Comparison of ENCODE assay signal across 16 cellular contexts in the genomic region with DNA sequence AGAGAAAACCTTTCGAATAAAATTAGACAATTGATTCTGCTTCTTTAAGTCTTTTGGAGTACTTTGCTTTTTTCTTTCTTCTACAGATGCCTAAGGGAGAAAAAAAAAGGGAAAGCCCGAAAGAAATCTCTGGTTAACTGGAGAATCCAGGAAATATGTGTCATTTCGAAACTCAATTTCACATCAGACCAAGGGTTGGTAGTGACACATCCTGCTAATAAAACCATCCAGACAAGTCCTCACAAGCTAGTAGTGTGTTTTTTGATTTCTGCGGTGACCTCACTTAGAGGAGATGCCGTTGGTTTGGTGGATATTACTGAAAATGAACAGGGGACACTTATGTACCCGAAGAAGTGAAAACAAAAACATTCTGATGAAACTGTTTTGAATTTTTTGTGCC.
DNase-seq lines count a peak whose midpoint lies in the region; ATAC-seq, FAIRE-seq and TF ChIP-seq lines count a peak whose summit lies in the region.
"Had no signal": no experiment of that assay in that cellular context is flagged by ENCODE, and none has a peak within 500 bp of the region (broad histone marks: within the 10 kb centered on the region; RNA-seq: fewer than 3 reads in every experiment).

No MANE protein-coding gene starts in this region.

- intact Hi-C loops in mammary epithelial cell (cut with micrococcal nuclease): loop anchor here (1.0 to 5.0 kb wide), 4 partner anchors 48 to 271 kb away; no protein-coding TSS in a partner anchor

- dilution Hi-C loops in mammary epithelial cell (cut with HindIII; ENCODE audit: low sequenced_read_pairs): loop anchor here (5.0 kb wide), 1 partner anchor 846 kb away; the partner anchor contains the start of gene ADAMTS1
- dilution Hi-C loops in keratinocyte (cut with MboI; ENCODE audit: extremely low pct_ligation_motif_present, low sequenced_read_pairs): no loop called here

- H4K20me1 ChIP-seq in mammary epithelial cell (ENCODE audit: insufficient read depth, low read length) (no peaks in the 10 kb centered on the region), keratinocyte (ENCODE audit: control insufficient read depth, extremely low read depth, insufficient read depth, low read length) (no peaks in the 10 kb centered on the region)

- H3K27ac ChIP-seq in mammary epithelial cell (ENCODE audit: insufficient read depth, low read depth, low read length) (peak overlapping the region; percentile 98), keratinocyte (ENCODE audit: control insufficient read depth, insufficient read depth, low read length) (peak overlapping the region; percentile 94)

- H3K9me1 ChIP-seq in keratinocyte (ENCODE audit: control insufficient read depth, extremely low read depth, insufficient read depth, low read length): no peaks in the 10 kb centered on the region

- H3K9ac ChIP-seq in mammary epithelial cell (ENCODE audit: insufficient read depth, low read length) (peak overlapping the region; percentile 75), keratinocyte (ENCODE audit: control insufficient read depth, extremely low read depth, insufficient read depth, low read length) (peak overlapping the region; percentile 67)

- no peak overlapping the region for H3K27ac Mint-ChIP-seq in stimulated activated naive CD8-positive, alpha-beta T cell treated with anti-CD3 and anti-CD28 coated beads, Interleukin-15, amount 100 ng/mL, for 72 hours
- H3K27ac Mint-ChIP-seq: activated naive CD8-positive, alpha-beta T cell treated with anti-CD3 and anti-CD28 coated beads for 36 hours had no signal

- in situ Hi-C loops in mammary epithelial cell (cut with MboI; ENCODE audit: low sequenced_read_pairs in 2 of 2): loop anchor here in 1 of 2 donors (10.0 kb wide), 1 partner anchor 129 kb away; no protein-coding TSS in a partner anchor

- H3K27me3 ChIP-seq in mammary epithelial cell (ENCODE audit: insufficient read depth, low read length) (no peaks in the 10 kb centered on the region), keratinocyte (ENCODE audit: control insufficient read depth, extremely low read depth, insufficient read depth, low read length) (no peaks in the 10 kb centered on the region)

- TF ChIP-seq CTCF in AG09319 (IDR thresholded peaks at IDR 0.05; ENCODE audit: low read depth, low read length) (no peak), mammary epithelial cell (conservative IDR thresholded peaks at IDR 0.05 in 1 of 2, IDR thresholded peaks at IDR 0.05 in 1 of 2; ENCODE audit: extremely low read depth in 1 of 2, insufficient read depth in 1 of 2, low read depth in 1 of 2, low read length in 2 of 2) (no peak), keratinocyte (optimal IDR thresholded peaks at IDR 0.05 in 1 of 3, IDR thresholded peaks at IDR 0.05 in 1 of 3, conservative IDR thresholded peaks at IDR 0.05 in 1 of 3; ENCODE audit: extremely low read depth in 1 of 3, insufficient read depth in 2 of 3, low read length in 3 of 3) (no peak)

- H3K4me1 Mint-ChIP-seq in stimulated activated naive CD8-positive, alpha-beta T cell treated with anti-CD3 and anti-CD28 coated beads, Interleukin-15, amount 100 ng/mL, for 72 hours: no peaks in the 10 kb centered on the region
- H3K4me1 Mint-ChIP-seq: activated naive CD8-positive, alpha-beta T cell treated with anti-CD3 and anti-CD28 coated beads for 36 hours had no signal

- H3K36me3 ChIP-seq in mammary epithelial cell (ENCODE audit: insufficient read depth, low read length): no peaks in the 10 kb centered on the region
- H3K36me3 ChIP-seq in keratinocyte (ENCODE audit: control insufficient read depth in 2 of 2, extremely low read depth in 1 of 2, insufficient read depth in 2 of 2, low read length in 2 of 2): no peaks in the 10 kb centered on the region
- H3K36me3 ChIP-seq: HAP-1 had no signal

- H3K9me3 ChIP-seq in mammary epithelial cell (replicated peaks; ENCODE audit: insufficient read depth, low read length) (peaks cover 2% of the 10 kb centered on the region), keratinocyte (ENCODE audit: control insufficient read depth, low read depth, low read length) (peaks cover 2% of the 10 kb centered on the region)
- H3K9me3 ChIP-seq: HAP-1 had no signal

- H3K4me3 Mint-ChIP-seq in stimulated activated naive CD8-positive, alpha-beta T cell treated with anti-CD3 and anti-CD28 coated beads, Interleukin-15, amount 100 ng/mL, for 72 hours: no peak overlapping the region
- H3K4me3 Mint-ChIP-seq: activated naive CD8-positive, alpha-beta T cell treated with anti-CD3 and anti-CD28 coated beads for 36 hours had no signal

- FAIRE-seq in keratinocyte (lab: Jason Lieb, UNC): peak; percentile 95
- FAIRE-seq: GM18507 had no signal

- CTCF ChIA-PET in mammary epithelial cell (lab: Charles Lee; ENCODE audit: low non-redundant PET): no interaction called here

- no TSS peak for BruUV-seq in mammary epithelial cell (replicated peaks; lab: Mats Ljungman, UMichigan)

- peak overlapping the region; percentile 72 for H3K4me2 ChIP-seq in mammary epithelial cell (ENCODE audit: insufficient read depth, low read depth, low read length)
- H3K4me2 ChIP-seq in keratinocyte (ENCODE audit: control insufficient read depth, extremely low read depth, insufficient read depth, low read depth, low read length): peak overlapping the region; percentile 78

- H3K4me3 ChIP-seq in mammary epithelial cell (replicated peaks in 1 of 3; ENCODE audit: insufficient read depth in 1 of 3, low read depth in 2 of 3, low read length in 3 of 3): no peak overlapping the region
- peak overlapping the region in 2 of 3 experiments; percentile 25 to 27 for H3K4me3 ChIP-seq in keratinocyte (ENCODE audit: control insufficient read depth in 2 of 3, extremely low read depth in 1 of 3, insufficient read depth in 2 of 3, low read depth in 1 of 3, low read length in 3 of 3)
- H3K4me3 ChIP-seq: HAP-1 had no signal

- ATAC-seq in stimulated activated naive CD8-positive, alpha-beta T cell treated with anti-CD3 and anti-CD28 coated beads, Interleukin-15, amount 100 ng/mL, for 72 hours: no peak
- ATAC-seq in HG03442 (IDR thresholded peaks at IDR 0.05; ENCODE audit: unreplicated experiment): no peak
- ATAC-seq: left colon had no signal

- no peaks in the 10 kb centered on the region for H3K27me3 Mint-ChIP-seq in stimulated activated naive CD8-positive, alpha-beta T cell treated with anti-CD3 and anti-CD28 coated beads, Interleukin-15, amount 100 ng/mL, for 72 hours

- peak overlapping the region; percentile 57 for H2AFZ ChIP-seq in mammary epithelial cell (ENCODE audit: low read depth, low read length)
- H2AFZ ChIP-seq in keratinocyte (ENCODE audit: control insufficient read depth, low read length): peak overlapping the region; percentile 62

- DNase-seq in AG09319 (ENCODE audit: extremely low read depth, low read depth) (peak; percentile 12), LHCN-M2 (ENCODE audit: low read depth) (peak; percentile 94), mammary epithelial cell (peak; percentile 98), keratinocyte (ENCODE audit: low read depth, low spot score) (peak; percentile 68), NCI-H1105 treated with DMSO at 0.1 percent for 48 hours (lab: John Stamatoyannopoulos, UW) (no peak)
- no peak for DNase-seq in stimulated activated naive CD8-positive, alpha-beta T cell treated with anti-CD3 and anti-CD28 coated beads, Interleukin-15, amount 100 ng/mL, for 72 hours
- DNase-seq in effector CD4-positive, alpha-beta T cell: no peak
- DNase-seq: activated CD8-positive, alpha-beta memory T cell treated with anti-CD3 and anti-CD28 coated beads, Interleukin-2, amount 50 U/mL, for 48 hours; activated naive CD8-positive, alpha-beta T cell treated with anti-CD3 and anti-CD28 coated beads for 36 hours; C1 segment of cervical spinal cord; cortex of kidney; left colon; stimulated activated CD4-positive, alpha-beta T cell treated with anti-CD3 and anti-CD28 coated beads, Interleukin-4, amount 100 ng/mL, for 1 hour had no signal

- H3K4me1 ChIP-seq in mammary epithelial cell (ENCODE audit: insufficient read depth, low read length) (peaks cover 18% of the 10 kb centered on the region), keratinocyte (ENCODE audit: control insufficient read depth, extremely low read depth, insufficient read depth, low read length) (peaks cover 9% of the 10 kb centered on the region)
- H3K4me1 ChIP-seq: HAP-1 had no signal

- WGBS in mammary epithelial cell (ENCODE audit: low coverage, missing lambda C conversion rate): 2% methylated on average over 6 of the region's 6 CpGs

- H3K79me2 ChIP-seq in mammary epithelial cell (ENCODE audit: insufficient read depth, low read length) (no peaks in the 10 kb centered on the region), keratinocyte (ENCODE audit: control insufficient read depth, insufficient read depth, low read length) (no peaks in the 10 kb centered on the region)

- peaks cover 0 to 1% of the 10 kb centered on the region in 2 donors for H3K9me3 Mint-ChIP-seq in stimulated activated naive CD8-positive, alpha-beta T cell treated with anti-CD3 and anti-CD28 coated beads, Interleukin-15, amount 100 ng/mL, for 72 hours
- H3K9me3 Mint-ChIP-seq: activated naive CD8-positive, alpha-beta T cell treated with anti-CD3 and anti-CD28 coated beads for 36 hours had no signal

Comparison
In these comparisons a context has a peak if more than half of its experiments do, and no peak if none do; other contexts are left out.
1. DNase-seq: peak in AG09319 (single experiment), LHCN-M2 (single experiment), mammary epithelial cell (single experiment) and keratinocyte (single experiment); none in stimulated activated naive CD8-positive, alpha-beta T cell treated with anti-CD3 and anti-CD28 coated beads, Interleukin-15, amount 100 ng/mL, for 72 hours (0 of 2), effector CD4-positive, alpha-beta T cell (single experiment) and NCI-H1105 treated with DMSO at 0.1 percent for 48 hours (single experiment).
2. H3K4me3 ChIP-seq: peak in keratinocyte (2 of 3); none in mammary epithelial cell (0 of 3).